ENCODE assay signal across 25 cellular contexts in genomic region chr15:31001702-31002101, GRCh38. TPM values are rescaled to one million over a fixed set of nuclear protein-coding genes. Genes with fewer than 3 reads are reported as not detected.
A peak's percentile ranks its signal among the peaks of the same experiment; 100 is the strongest.
DNase-seq lines count a peak whose midpoint lies in the region; ATAC-seq, FAIRE-seq and TF ChIP-seq lines count a peak whose summit lies in the region.
"Had no signal": no experiment of that assay in that cellular context is flagged by ENCODE, and none has a peak within 500 bp of the region (broad histone marks: within the 10 kb centered on the region; RNA-seq: fewer than 3 reads in every experiment).

No MANE protein-coding gene starts in this region.

- no peaks in the 10 kb centered on the region for H3K9me3 Mint-ChIP-seq in astrocyte (ENCODE audit: unreplicated experiment)

- no peaks in the 10 kb centered on the region for H3K9me2 ChIP-seq in GM23248 (ENCODE audit: insufficient read depth)

- no peaks in the 10 kb centered on the region for H3F3A ChIP-seq in GM23248 (ENCODE audit: insufficient read depth)

- FAIRE-seq in astrocyte (lab: Jason Lieb, UNC) = peak; percentile 5
- peak; percentile 97 for FAIRE-seq in keratinocyte (lab: Jason Lieb, UNC)
- FAIRE-seq: A204.1, H54 had no signal

- H4K20me1 ChIP-seq in GM23248 (ENCODE audit: insufficient read depth) (no peaks in the 10 kb centered on the region), astrocyte (ENCODE audit: insufficient read depth, low read length) (no peaks in the 10 kb centered on the region), keratinocyte (ENCODE audit: control insufficient read depth, extremely low read depth, insufficient read depth, low read length) (no peaks in the 10 kb centered on the region)

- H3K27me3 Mint-ChIP-seq in astrocyte (ENCODE audit: low read depth, unreplicated experiment) = peaks cover 1% of the 10 kb centered on the region

- H3K79me2 ChIP-seq in GM23248 (ENCODE audit: insufficient read depth) = no peaks in the 10 kb centered on the region
- H3K79me2 ChIP-seq in astrocyte (ENCODE audit: insufficient read depth, low read length) = no peaks in the 10 kb centered on the region
- H3K79me2 ChIP-seq in keratinocyte (ENCODE audit: control insufficient read depth, insufficient read depth, low read length) = no peaks in the 10 kb centered on the region

- dilution Hi-C loops in keratinocyte (cut with MboI; ENCODE audit: extremely low pct_ligation_motif_present, low sequenced_read_pairs) = no loop called here

- H2AFZ ChIP-seq in GM23248 (peak overlapping the region; percentile 44), astrocyte (ENCODE audit: low read depth, low read length) (no peak overlapping the region), keratinocyte (ENCODE audit: control insufficient read depth, low read length) (no peak overlapping the region)

- H3K4me3 Mint-ChIP-seq in astrocyte (ENCODE audit: unreplicated experiment) = no peak overlapping the region
- H3K4me3 Mint-ChIP-seq: CD8-positive, alpha-beta T cell had no signal

- H3K9me1 ChIP-seq in keratinocyte (ENCODE audit: control insufficient read depth, extremely low read depth, insufficient read depth, low read length) = no peaks in the 10 kb centered on the region

- no peak for TF ChIP-seq CTCF in astrocyte (IDR thresholded peaks at IDR 0.05; ENCODE audit: insufficient read depth, low read depth, low read length)
- TF ChIP-seq CTCF in keratinocyte (optimal IDR thresholded peaks at IDR 0.05 in 1 of 3, IDR thresholded peaks at IDR 0.05 in 1 of 3, conservative IDR thresholded peaks at IDR 0.05 in 1 of 3; ENCODE audit: extremely low read depth in 1 of 3, insufficient read depth in 2 of 3, low read length in 3 of 3) = no peak

- DNase-seq in AG08395 (ENCODE audit: low spot score) = peak; percentile 29
- no peak for DNase-seq in GM23248
- no peak for DNase-seq in astrocyte (ENCODE audit: low read depth)
- no peak for DNase-seq in keratinocyte (ENCODE audit: low read depth, low spot score)
- DNase-seq in A172 (ENCODE audit: low spot score) = no peak
- no peak for DNase-seq in OCI-M2 (lab: John Stamatoyannopoulos, UW; ENCODE audit: unreplicated experiment)
- DNase-seq: C1 segment of cervical spinal cord; CD8-positive, alpha-beta T cell; DND-41; NCI-H1092 treated with DMSO at 0.1 percent for 48 hours; NCI-H146; NCI-H2081; NCI-H2171; NCI-H345; NCI-H524; NCI-H774; Peyer's patch; T-helper 1 cell had no signal

- no peak overlapping the region for H3K27ac Mint-ChIP-seq in astrocyte (ENCODE audit: unreplicated experiment)
- H3K27ac Mint-ChIP-seq: CD8-positive, alpha-beta T cell had no signal

- H3K4me2 ChIP-seq in GM23248 (ENCODE audit: unreplicated experiment) (peak overlapping the region; percentile 20), astrocyte (ENCODE audit: low read length) (no peak overlapping the region), keratinocyte (ENCODE audit: control insufficient read depth, extremely low read depth, insufficient read depth, low read depth, low read length) (peak overlapping the region; percentile 23)
- H3K4me2 ChIP-seq: KMS-11 had no signal

- H3K9me3 ChIP-seq in GM23248 (ENCODE audit: low read depth) (no peaks in the 10 kb centered on the region), astrocyte (ENCODE audit: insufficient read depth, low read depth, low read length) (no peaks in the 10 kb centered on the region), keratinocyte (ENCODE audit: control insufficient read depth, low read depth, low read length) (no peaks in the 10 kb centered on the region)
- H3K9me3 ChIP-seq: Peyer's patch, SJSA1 had no signal

- H3K9ac ChIP-seq in GM23248 (no peak overlapping the region), astrocyte (ENCODE audit: low read length) (no peak overlapping the region), keratinocyte (ENCODE audit: control insufficient read depth, extremely low read depth, insufficient read depth, low read length) (no peak overlapping the region)
- H3K9ac ChIP-seq: KMS-11 had no signal

- H3K27ac ChIP-seq in GM23248 (no peak overlapping the region), astrocyte (ENCODE audit: low read depth, low read length) (no peak overlapping the region), keratinocyte (ENCODE audit: control insufficient read depth, insufficient read depth, low read length) (peak overlapping the region; percentile 8)
- H3K27ac ChIP-seq: HL-60, KMS-11, Peyer's patch, SJSA1 had no signal

- H3K4me1 Mint-ChIP-seq in astrocyte (ENCODE audit: low read depth, unreplicated experiment) = peaks cover 6% of the 10 kb centered on the region

- ATAC-seq in GM19452 (IDR thresholded peaks at IDR 0.05; ENCODE audit: unreplicated experiment) = no peak
- ATAC-seq: CD8-positive, alpha-beta T cell; Right ventricle myocardium inferior had no signal

- no peaks in the 10 kb centered on the region for H3K36me3 ChIP-seq in GM23248 (ENCODE audit: low read depth)
- H3K36me3 ChIP-seq in astrocyte (ENCODE audit: insufficient read depth, low read length) = no peaks in the 10 kb centered on the region
- H3K36me3 ChIP-seq in keratinocyte (ENCODE audit: control insufficient read depth in 2 of 2, extremely low read depth in 1 of 2, insufficient read depth in 2 of 2, low read length in 2 of 2) = no peaks in the 10 kb centered on the region
- H3K36me3 ChIP-seq: Peyer's patch, SJSA1 had no signal

- H3K36me3 Mint-ChIP-seq in astrocyte (ENCODE audit: low read depth, unreplicated experiment) = no peaks in the 10 kb centered on the region
- H3K36me3 Mint-ChIP-seq: CD8-positive, alpha-beta T cell had no signal

- peaks cover 30% of the 10 kb centered on the region for H3K27me3 ChIP-seq in GM23248 (replicated peaks; ENCODE audit: insufficient read depth)
- peaks cover 5% of the 10 kb centered on the region for H3K27me3 ChIP-seq in astrocyte (ENCODE audit: insufficient read depth, low read length)
- H3K27me3 ChIP-seq in keratinocyte (ENCODE audit: control insufficient read depth, extremely low read depth, insufficient read depth, low read length) = no peaks in the 10 kb centered on the region
- H3K27me3 ChIP-seq: Peyer's patch, SJSA1 had no signal

- H3K4me1 ChIP-seq in GM23248 (ENCODE audit: insufficient read depth) (no peaks in the 10 kb centered on the region), astrocyte (ENCODE audit: insufficient read depth, low read length) (peaks cover 4% of the 10 kb centered on the region), keratinocyte (ENCODE audit: control insufficient read depth, extremely low read depth, insufficient read depth, low read length) (peaks cover 14% of the 10 kb centered on the region)
- H3K4me1 ChIP-seq: SJSA1 had no signal

- in situ Hi-C loops in GM23248 (cut with MboI) = no loop called here

- peak overlapping the region; percentile 45 for H3K4me3 ChIP-seq in GM23248
- H3K4me3 ChIP-seq in astrocyte (ENCODE audit: insufficient read depth, low read depth, low read length) = no peak overlapping the region
- no peak overlapping the region for H3K4me3 ChIP-seq in keratinocyte (ENCODE audit: control insufficient read depth in 2 of 3, extremely low read depth in 1 of 3, insufficient read depth in 2 of 3, low read depth in 1 of 3, low read length in 3 of 3)
- H3K4me3 ChIP-seq: Peyer's patch, SJSA1 had no signal

- WGBS in GM23248 (ENCODE audit: low coverage in 1 of 2, low lambda C conversion rate in 2 of 2, missing lambda C conversion rate in 2 of 2), 2 experiments = 17 to 26% methylated on average over 3 of the region's 3 CpGs

RNA-seq across cellular contexts. Expression of gene MTMR10, which starts 10.3 kb away (rescaled TPM):
- total RNA-seq in GM23248 (2014; rRNA removed; shearing (Covaris generic)) = 8.1 and 13.3 TPM in 2 replicates
- polyA plus RNA-seq in GM23248 (2016; fragmentation: Nextera tagmentation; extraction: Ambion mirVana) = 6.3 and 7.2 TPM in 2 replicates
- 11.9 and 14.8 TPM in 2 replicates for total RNA-seq in astrocyte
- polyA plus RNA-seq in keratinocyte = 10.8 to 16.2 TPM (median 15.5 TPM) in 3 replicates
- polyA plus RNA-seq in keratinocyte (2011; ENCODE audit: low read depth) = 2.5 TPM
- polyA plus RNA-seq in keratinocyte (2011; cell fraction: cytosol; rRNA removed) = 8.1 and 13.5 TPM in 2 replicates
- 15.2 and 18.7 TPM in 2 replicates for polyA plus RNA-seq in keratinocyte (2011; cell fraction: nucleus; rRNA removed)
- 5.2 and 10.5 TPM in 2 replicates for polyA plus RNA-seq in keratinocyte (2012; ENCODE audit: low replicate concordance)
- 8.4 to 24.5 TPM (median 14.5 TPM) in 3 replicates for polyA minus RNA-seq in keratinocyte
- 18.2 TPM for polyA minus RNA-seq in keratinocyte (2011; cell fraction: cytosol; rRNA and poly(A)+ RNA removed)
- 15.9 and 32.6 TPM in 2 replicates for polyA minus RNA-seq in keratinocyte (2011; cell fraction: nucleus; rRNA and poly(A)+ RNA removed)
- total RNA-seq in A172 (2014; rRNA removed; shearing (Covaris generic)) = 14.4 and 20.9 TPM in 2 replicates
